6 cellular contexts compared by ENCODE assay signal in the genomic region with DNA sequence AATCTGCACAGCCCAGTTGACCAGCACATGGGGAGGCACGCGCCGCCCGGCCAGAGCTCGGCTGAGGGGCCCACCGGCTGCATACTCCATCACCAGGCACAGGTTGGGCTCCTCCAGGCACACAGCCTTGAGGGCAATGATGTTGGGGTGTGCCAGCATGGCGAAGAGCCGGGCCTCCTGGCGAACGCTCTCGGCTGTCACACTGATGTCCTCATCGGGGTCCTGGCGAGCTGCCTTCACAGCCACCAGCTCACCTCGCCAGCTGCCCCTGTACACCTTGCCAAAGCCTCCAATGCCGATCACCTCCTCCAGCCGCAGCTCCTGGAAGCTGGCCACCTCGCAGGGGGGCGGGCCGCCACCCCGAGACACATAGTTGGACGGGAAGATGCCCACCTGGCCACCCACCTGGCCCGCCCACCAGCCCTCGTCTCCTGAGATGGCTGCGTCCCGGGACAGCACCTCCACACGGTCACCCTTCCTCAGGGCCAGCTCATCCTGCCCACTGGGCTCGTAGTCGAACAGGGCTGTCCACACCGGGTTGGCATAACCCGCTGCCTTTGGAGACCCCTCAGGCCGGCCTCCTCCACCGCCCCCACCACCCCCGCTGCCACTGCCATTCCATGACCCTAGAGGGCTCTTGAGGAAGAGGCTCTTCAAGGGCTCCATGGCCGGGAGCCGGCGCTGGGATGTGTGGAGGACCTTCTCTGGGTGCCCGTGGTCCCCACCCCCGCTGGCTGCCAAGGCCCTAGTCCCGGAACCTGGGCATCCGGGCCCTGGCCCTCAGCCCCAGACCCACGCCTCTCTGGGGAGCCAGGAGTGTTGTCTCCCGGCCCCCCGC. TPM values are rescaled to one million over a fixed set of nuclear protein-coding genes. Genes with fewer than 3 reads are reported as not detected.
DNase-seq lines count a peak whose midpoint lies in the region; ATAC-seq and TF ChIP-seq lines count a peak whose summit lies in the region.

No MANE protein-coding gene starts in this region.

- H3K27me3 ChIP-seq in layer of hippocampus (ENCODE audit: control insufficient read depth, insufficient read depth, low read length), result no peaks in the 10 kb centered on the region

- H3K27ac ChIP-seq in layer of hippocampus (ENCODE audit: low read depth, low read length), result peak overlapping the region; percentile 98

- CTCF ChIA-PET in WTC11 (lab: Charles Lee), result interaction anchor here (0.6 to 16.2 kb wide), 9 partner anchors 12 to 73 kb away, joined by 3 to 311 read pairs (median 3); a partner anchor contains a TSS

- DNase-seq in WTC11 (ENCODE audit: low spot score) (no peak), SKM-1 (lab: John Stamatoyannopoulos, UW; ENCODE audit: unreplicated experiment) (no peak), NCI-H128 (lab: John Stamatoyannopoulos, UW; ENCODE audit: unreplicated experiment) (no peak), NCI-H345 treated with DMSO at 0.1 percent for 48 hours (lab: John Stamatoyannopoulos, UW; ENCODE audit: unreplicated experiment) (no peak)

- no peak for ATAC-seq in WTC11

- H3K4me1 Mint-ChIP-seq in WTC11, result peaks cover 21% of the 10 kb centered on the region

- POLR2A ChIA-PET in WTC11 (lab: Charles Lee), result interaction anchor here (0.6 to 1.3 kb wide), 3 partner anchors 11 to 246 kb away, joined by 3 to 5 read pairs (median 3); no protein-coding TSS in a partner anchor

- no peaks in the 10 kb centered on the region for H3K9me3 Mint-ChIP-seq in WTC11

- peaks cover 11% of the 10 kb centered on the region; the same call in 1 of the 2 replicates for H3K36me3 ChIP-seq in ES-I3 (ENCODE audit: insufficient read depth, low read length)

- 0 out of 2 replicates have a peak overlapping the region, but pooled peaks have one; percentile 27 for H3K27ac Mint-ChIP-seq in WTC11

- H3K4me3 Mint-ChIP-seq in WTC11, result peak overlapping the region; percentile 91

- no peaks in the 10 kb centered on the region; the same call in none of the 2 replicates for H3K27me3 Mint-ChIP-seq in WTC11 (ENCODE audit: low read depth)

- H3K9me3 ChIP-seq in ES-I3 (ENCODE audit: control insufficient read depth, insufficient read depth, low read length), result no peaks in the 10 kb centered on the region

- no peak for TF ChIP-seq CTCF in WTC11 (IDR thresholded peaks at IDR 0.05)

- peaks cover 12% of the 10 kb centered on the region; the same call in 1 of the 2 replicates for H3K4me1 ChIP-seq in ES-I3 (ENCODE audit: insufficient read depth, low read length)

- peak overlapping the region; percentile 84 for H3K9ac ChIP-seq in ES-I3 (ENCODE audit: low read depth, low read length)

- peaks cover 9% of the 10 kb centered on the region for H3K36me3 Mint-ChIP-seq in WTC11

TF ChIP-seq in WTC11, 78 proteins besides CTCF, POLR2A, EP300 and RAD21:
- TF ChIP-seq NR3C1 (CRISPR knock-in tag; conservative IDR thresholded peaks at IDR 0.05; ENCODE audit: low read depth) (no peak), NR1H2 (CRISPR knock-in tag; IDR thresholded peaks at IDR 0.05) (no peak)
- TF ChIP-seq, protein P1, sequence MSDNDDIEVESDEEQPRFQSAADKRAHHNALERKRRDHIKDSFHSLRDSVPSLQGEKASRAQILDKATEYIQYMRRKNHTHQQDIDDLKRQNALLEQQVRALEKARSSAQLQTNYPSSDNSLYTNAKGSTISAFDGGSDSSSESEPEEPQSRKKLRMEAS (CRISPR knock-in tag; IDR thresholded peaks at IDR 0.05), result no peak
- TF ChIP-seq, protein P2, sequence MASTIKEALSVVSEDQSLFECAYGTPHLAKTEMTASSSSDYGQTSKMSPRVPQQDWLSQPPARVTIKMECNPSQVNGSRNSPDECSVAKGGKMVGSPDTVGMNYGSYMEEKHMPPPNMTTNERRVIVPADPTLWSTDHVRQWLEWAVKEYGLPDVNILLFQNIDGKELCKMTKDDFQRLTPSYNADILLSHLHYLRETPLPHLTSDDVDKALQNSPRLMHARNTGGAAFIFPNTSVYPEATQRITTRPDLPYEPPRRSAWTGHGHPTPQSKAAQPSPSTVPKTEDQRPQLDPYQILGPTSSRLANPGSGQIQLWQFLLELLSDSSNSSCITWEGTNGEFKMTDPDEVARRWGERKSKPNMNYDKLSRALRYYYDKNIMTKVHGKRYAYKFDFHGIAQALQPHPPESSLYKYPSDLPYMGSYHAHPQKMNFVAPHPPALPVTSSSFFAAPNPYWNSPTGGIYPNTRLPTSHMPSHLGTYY (CRISPR knock-in tag; IDR thresholded peaks at IDR 0.05), result no peak

RNA-seq across cellular contexts. Expression of a gene that starts 0.7 kb away (rescaled TPM):
- 46.1 to 56.1 TPM (median 52.8 TPM) in 3 replicates for total RNA-seq in WTC11 (2021)

RNA-seq across cellular contexts. Expression of a gene that starts 2.3 kb away (rescaled TPM):
- total RNA-seq in WTC11 (2021), result 44.6 to 51.6 TPM (median 45.8 TPM) in 3 replicates

RNA-seq across cellular contexts. Expression of a gene that starts 17.7 kb away (rescaled TPM):
- total RNA-seq in WTC11 (2021), result 1.4 to 2.1 TPM (median 2.0 TPM) in 3 replicates

RNA-seq across cellular contexts. Expression of a gene that starts 24.6 kb away (rescaled TPM):
- total RNA-seq in WTC11 (2021), result 63.3 to 71.7 TPM (median 65.4 TPM) in 3 replicates

RNA-seq across cellular contexts. Expression of a gene that starts 37.5 kb away (rescaled TPM):
- 11.8 to 13.7 TPM (median 12.6 TPM) in 3 replicates for total RNA-seq in WTC11 (2021)
